ENCODE assay signal across 21 cellular contexts in genomic region chr1:89025928-89026327, GRCh38. TPM values are rescaled to one million over a fixed set of nuclear protein-coding genes. Genes with fewer than 3 reads are reported as not detected.
DNase-seq lines count a peak whose midpoint lies in the region; ATAC-seq lines count a peak whose summit lies in the region.
"Had no signal": no experiment of that assay in that cellular context is flagged by ENCODE, and none has a peak within 500 bp of the region (broad histone marks: within the 10 kb centered on the region; RNA-seq: fewer than 3 reads in every experiment).

No MANE protein-coding gene starts in this region.

- H3K4me3 Mint-ChIP-seq in activated CD4-positive, alpha-beta memory T cell treated with anti-CD3 and anti-CD28 coated beads for 36 hours: no peak overlapping the region
- no peak overlapping the region for H3K4me3 Mint-ChIP-seq in activated CD4-positive, alpha-beta memory T cell treated with anti-CD3 and anti-CD28 coated beads, Interleukin-2, amount 10 ng/mL, durations not matched to agents 7 days and 5 days
- no peak overlapping the region for H3K4me3 Mint-ChIP-seq in activated naive CD4-positive, alpha-beta T cell treated with anti-CD3 and anti-CD28 coated beads, Interleukin-2, amount 50 U/mL, for 24 hours
- no peak overlapping the region for H3K4me3 Mint-ChIP-seq in activated T-helper 17 cell treated with anti-CD3 and anti-CD28 coated beads, Interleukin-2, amount 50 U/mL, for 72 hours
- H3K4me3 Mint-ChIP-seq in memory B cell: no peak overlapping the region
- H3K4me3 Mint-ChIP-seq: CD4-positive, CD25-positive, alpha-beta regulatory T cell; CD8-positive, alpha-beta memory T cell; H9 had no signal

- DNase-seq in activated CD4-positive, alpha-beta memory T cell treated with anti-CD3 and anti-CD28 coated beads for 36 hours: peak; percentile 28
- no peak for DNase-seq in activated CD4-positive, alpha-beta memory T cell treated with anti-CD3 and anti-CD28 coated beads, Interleukin-2, amount 10 ng/mL, durations not matched to agents 7 days and 5 days
- DNase-seq in activated naive CD4-positive, alpha-beta T cell (lab: John Stamatoyannopoulos, UW): no peak
- DNase-seq in memory B cell (ENCODE audit: low spot score in 2 of 2): no peak
- DNase-seq in islet precursor cell: no peak
- DNase-seq: ACHN; BE2C; C1 segment of cervical spinal cord; CD4-positive, CD25-positive, alpha-beta regulatory T cell; CD8-positive, alpha-beta memory T cell; COR-L47; DMS 273 treated with DMSO at 0.1 percent for 48 hours; DMS53; DND-41; EL; H9 had no signal

- peaks cover 9% of the 10 kb centered on the region for H3K36me3 Mint-ChIP-seq in activated CD4-positive, alpha-beta memory T cell treated with anti-CD3 and anti-CD28 coated beads for 36 hours
- H3K36me3 Mint-ChIP-seq in activated CD4-positive, alpha-beta memory T cell treated with anti-CD3 and anti-CD28 coated beads, Interleukin-2, amount 10 ng/mL, durations not matched to agents 7 days and 5 days (ENCODE audit: low read depth): peaks cover 52% of the 10 kb centered on the region
- peaks cover 6% of the 10 kb centered on the region for H3K36me3 Mint-ChIP-seq in activated naive CD4-positive, alpha-beta T cell treated with anti-CD3 and anti-CD28 coated beads, Interleukin-2, amount 50 U/mL, for 24 hours
- H3K36me3 Mint-ChIP-seq in activated T-helper 17 cell treated with anti-CD3 and anti-CD28 coated beads, Interleukin-2, amount 50 U/mL, for 72 hours (ENCODE audit: low read depth): no peaks in the 10 kb centered on the region
- H3K36me3 Mint-ChIP-seq in memory B cell: peaks cover 6% of the 10 kb centered on the region
- H3K36me3 Mint-ChIP-seq: CD4-positive, CD25-positive, alpha-beta regulatory T cell had no signal

- CTCF ChIA-PET in activated CD4-positive, alpha-beta memory T cell treated with anti-CD3 and anti-CD28 coated beads for 36 hours (lab: Charles Lee): no interaction called here
- CTCF ChIA-PET in activated CD4-positive, alpha-beta memory T cell treated with anti-CD3 and anti-CD28 coated beads, Interleukin-2, amount 10 ng/mL, durations not matched to agents 7 days and 5 days (lab: Charles Lee): interaction anchor here (0.6 kb wide), 1 partner anchor 28 kb away, joined by 3 read pairs; no protein-coding TSS in a partner anchor

- H3K9me3 Mint-ChIP-seq in activated CD4-positive, alpha-beta memory T cell treated with anti-CD3 and anti-CD28 coated beads for 36 hours: peaks cover 21% of the 10 kb centered on the region
- peaks cover 31% of the 10 kb centered on the region for H3K9me3 Mint-ChIP-seq in activated CD4-positive, alpha-beta memory T cell treated with anti-CD3 and anti-CD28 coated beads, Interleukin-2, amount 10 ng/mL, durations not matched to agents 7 days and 5 days
- H3K9me3 Mint-ChIP-seq in activated naive CD4-positive, alpha-beta T cell treated with anti-CD3 and anti-CD28 coated beads, Interleukin-2, amount 50 U/mL, for 24 hours: peaks cover 9% of the 10 kb centered on the region
- H3K9me3 Mint-ChIP-seq in activated T-helper 17 cell treated with anti-CD3 and anti-CD28 coated beads, Interleukin-2, amount 50 U/mL, for 72 hours: no peaks in the 10 kb centered on the region
- peaks cover 8% of the 10 kb centered on the region for H3K9me3 Mint-ChIP-seq in memory B cell

- ATAC-seq in activated T-helper 17 cell treated with anti-CD3 and anti-CD28 coated beads, Interleukin-2, amount 50 U/mL, for 72 hours (replicated peaks): peak; percentile 93
- no peak for ATAC-seq in memory B cell (ENCODE audit: low read depth)
- ATAC-seq: GM12878 had no signal

- POLR2A ChIA-PET in activated CD4-positive, alpha-beta memory T cell treated with anti-CD3 and anti-CD28 coated beads for 36 hours (lab: Charles Lee): no interaction called here
- POLR2A ChIA-PET in activated CD4-positive, alpha-beta memory T cell treated with anti-CD3 and anti-CD28 coated beads, Interleukin-2, amount 10 ng/mL, durations not matched to agents 7 days and 5 days (lab: Charles Lee): no interaction called here

- peaks cover 7% of the 10 kb centered on the region for H3K27me3 Mint-ChIP-seq in activated CD4-positive, alpha-beta memory T cell treated with anti-CD3 and anti-CD28 coated beads for 36 hours
- H3K27me3 Mint-ChIP-seq in activated CD4-positive, alpha-beta memory T cell treated with anti-CD3 and anti-CD28 coated beads, Interleukin-2, amount 10 ng/mL, durations not matched to agents 7 days and 5 days: peaks cover 7% of the 10 kb centered on the region
- no peaks in the 10 kb centered on the region for H3K27me3 Mint-ChIP-seq in activated naive CD4-positive, alpha-beta T cell treated with anti-CD3 and anti-CD28 coated beads, Interleukin-2, amount 50 U/mL, for 24 hours
- H3K27me3 Mint-ChIP-seq in activated T-helper 17 cell treated with anti-CD3 and anti-CD28 coated beads, Interleukin-2, amount 50 U/mL, for 72 hours: no peaks in the 10 kb centered on the region
- H3K27me3 Mint-ChIP-seq in memory B cell: no peaks in the 10 kb centered on the region
- H3K27me3 Mint-ChIP-seq: CD4-positive, CD25-positive, alpha-beta regulatory T cell had no signal

- H3K4me1 Mint-ChIP-seq in activated CD4-positive, alpha-beta memory T cell treated with anti-CD3 and anti-CD28 coated beads for 36 hours (ENCODE audit: low read depth): peaks cover 43% of the 10 kb centered on the region
- H3K4me1 Mint-ChIP-seq in activated CD4-positive, alpha-beta memory T cell treated with anti-CD3 and anti-CD28 coated beads, Interleukin-2, amount 10 ng/mL, durations not matched to agents 7 days and 5 days: peaks cover 37% of the 10 kb centered on the region
- H3K4me1 Mint-ChIP-seq in activated naive CD4-positive, alpha-beta T cell treated with anti-CD3 and anti-CD28 coated beads, Interleukin-2, amount 50 U/mL, for 24 hours: peaks cover 57% of the 10 kb centered on the region
- peaks cover 35% of the 10 kb centered on the region for H3K4me1 Mint-ChIP-seq in activated T-helper 17 cell treated with anti-CD3 and anti-CD28 coated beads, Interleukin-2, amount 50 U/mL, for 72 hours
- H3K4me1 Mint-ChIP-seq in memory B cell: peaks cover 12% of the 10 kb centered on the region

- H3K27ac Mint-ChIP-seq in activated CD4-positive, alpha-beta memory T cell treated with anti-CD3 and anti-CD28 coated beads for 36 hours: no peak overlapping the region
- no peak overlapping the region for H3K27ac Mint-ChIP-seq in activated CD4-positive, alpha-beta memory T cell treated with anti-CD3 and anti-CD28 coated beads, Interleukin-2, amount 10 ng/mL, durations not matched to agents 7 days and 5 days
- peak overlapping the region; percentile 46 for H3K27ac Mint-ChIP-seq in activated naive CD4-positive, alpha-beta T cell treated with anti-CD3 and anti-CD28 coated beads, Interleukin-2, amount 50 U/mL, for 24 hours
- H3K27ac Mint-ChIP-seq in activated T-helper 17 cell treated with anti-CD3 and anti-CD28 coated beads, Interleukin-2, amount 50 U/mL, for 72 hours: no peak overlapping the region
- H3K27ac Mint-ChIP-seq in memory B cell: peak overlapping the region; percentile 70
- H3K27ac Mint-ChIP-seq: CD8-positive, alpha-beta memory T cell; H9 had no signal

- intact Hi-C loops in activated CD4-positive, alpha-beta memory T cell treated with anti-CD3 and anti-CD28 coated beads for 36 hours (cut with micrococcal nuclease): no loop called here

RNA-seq across cellular contexts. Expression of gene GBP3, which starts 3.3 kb away (rescaled TPM):
- 1 to 10 TPM; 4.5 to 5.7 TPM for total RNA-seq in activated CD4-positive, alpha-beta memory T cell treated with anti-CD3 and anti-CD28 coated beads for 36 hours
- 10 to 100 TPM; 33.6 to 34.4 TPM for total RNA-seq in activated CD4-positive, alpha-beta memory T cell treated with anti-CD3 and anti-CD28 coated beads, Interleukin-2, amount 10 ng/mL, durations not matched to agents 7 days and 5 days
- total RNA-seq in activated T-helper 17 cell treated with anti-CD3 and anti-CD28 coated beads, Interleukin-2, amount 50 U/mL, for 72 hours: 1 to 10 TPM; 5.7 to 7.6 TPM
- total RNA-seq: G401, H1, H9 had no signal

RNA-seq across cellular contexts. Expression of gene KYAT3, which starts 33.5 kb away (rescaled TPM):
- total RNA-seq in activated CD4-positive, alpha-beta memory T cell treated with anti-CD3 and anti-CD28 coated beads for 36 hours: 10 to 100 TPM; 66.8 to 71.4 TPM
- total RNA-seq in activated CD4-positive, alpha-beta memory T cell treated with anti-CD3 and anti-CD28 coated beads, Interleukin-2, amount 10 ng/mL, durations not matched to agents 7 days and 5 days: 10 to 100 TPM; 43.7 to 44.0 TPM
- 10 to 100 TPM; 41.8 to 65.1 TPM for total RNA-seq in activated T-helper 17 cell treated with anti-CD3 and anti-CD28 coated beads, Interleukin-2, amount 50 U/mL, for 72 hours

RNA-seq across cellular contexts. Expression of gene RBMXL1, which starts 33.5 kb away (rescaled TPM):
- total RNA-seq in activated CD4-positive, alpha-beta memory T cell treated with anti-CD3 and anti-CD28 coated beads for 36 hours: 10 to 100 TPM; 28.1 to 31.5 TPM
- total RNA-seq in activated CD4-positive, alpha-beta memory T cell treated with anti-CD3 and anti-CD28 coated beads, Interleukin-2, amount 10 ng/mL, durations not matched to agents 7 days and 5 days: 10 to 100 TPM; 20.3 to 20.9 TPM
- 10 to 100 TPM; 25.5 to 27.4 TPM for total RNA-seq in activated T-helper 17 cell treated with anti-CD3 and anti-CD28 coated beads, Interleukin-2, amount 50 U/mL, for 72 hours

RNA-seq across cellular contexts. Expression of gene GBP1, which starts 39.1 kb away (rescaled TPM):
- total RNA-seq in activated CD4-positive, alpha-beta memory T cell treated with anti-CD3 and anti-CD28 coated beads for 36 hours: 10 to 100 TPM; 66.9 to 67.9 TPM
- total RNA-seq in activated CD4-positive, alpha-beta memory T cell treated with anti-CD3 and anti-CD28 coated beads, Interleukin-2, amount 10 ng/mL, durations not matched to agents 7 days and 5 days: 100 to 1,000 TPM; 141 to 144 TPM
- 10 to 100 TPM; 56.7 to 83.7 TPM for total RNA-seq in activated T-helper 17 cell treated with anti-CD3 and anti-CD28 coated beads, Interleukin-2, amount 50 U/mL, for 72 hours
- total RNA-seq: G401, H1, H9 had no signal

Comparison
In these comparisons a context has a peak if more than half of its experiments do, and no peak if none do; other contexts are left out.
1. RNA of gene GBP3, which starts 3.3 kb away (total RNA-seq): 33.6 to 34.4 TPM in activated CD4-positive, alpha-beta memory T cell treated with anti-CD3 and anti-CD28 coated beads, Interleukin-2, amount 10 ng/mL, durations not matched to agents 7 days and 5 days; 5.7 to 7.6 TPM in activated T-helper 17 cell treated with anti-CD3 and anti-CD28 coated beads, Interleukin-2, amount 50 U/mL, for 72 hours and 4.5 to 5.7 TPM in activated CD4-positive, alpha-beta memory T cell treated with anti-CD3 and anti-CD28 coated beads for 36 hours; every median in the first group is over 4 times any median in the second.
2. H3K27ac Mint-ChIP-seq: peak in activated naive CD4-positive, alpha-beta T cell treated with anti-CD3 and anti-CD28 coated beads, Interleukin-2, amount 50 U/mL, for 24 hours (single experiment) and memory B cell (single experiment); none in activated CD4-positive, alpha-beta memory T cell treated with anti-CD3 and anti-CD28 coated beads for 36 hours (single experiment), activated CD4-positive, alpha-beta memory T cell treated with anti-CD3 and anti-CD28 coated beads, Interleukin-2, amount 10 ng/mL, durations not matched to agents 7 days and 5 days (single experiment) and activated T-helper 17 cell treated with anti-CD3 and anti-CD28 coated beads, Interleukin-2, amount 50 U/mL, for 72 hours (single experiment).